12 cellular contexts compared by ENCODE assay signal in genomic region chr10:3942930-3943489, GRCh38.
DNase-seq lines count a peak whose midpoint lies in the region; ATAC-seq and TF ChIP-seq lines count a peak whose summit lies in the region.
"Had no signal": no experiment of that assay in that cellular context is flagged by ENCODE, and none has a peak within 500 bp of the region (broad histone marks: within the 10 kb centered on the region; RNA-seq: fewer than 3 reads in every experiment).

No MANE protein-coding gene starts in this region.

- in situ Hi-C loops in GM23248 (cut with MboI) = no loop called here

- H3K9ac ChIP-seq in GM23248 = peak overlapping the region; percentile 68
- peak overlapping the region; percentile 81 for H3K9ac ChIP-seq in mesenchymal stem cell (ENCODE audit: low read length)

- no peaks in the 10 kb centered on the region for H3K9me3 Mint-ChIP-seq in CD4-positive, alpha-beta T cell
- peaks cover 3% of the 10 kb centered on the region for H3K9me3 Mint-ChIP-seq in activated naive CD8-positive, alpha-beta T cell treated with anti-CD3 and anti-CD28 coated beads, Interleukin-2, amount 10 ng/mL, durations not matched to agents 7 days and 5 days

- peak overlapping the region in 1 of 2 experiments; percentile 80 for H2BK12ac ChIP-seq in mesenchymal stem cell (ENCODE audit: low read length in 2 of 2)

- no peak for DNase-seq in CD4-positive, alpha-beta T cell
- DNase-seq in GM23248 = no peak
- DNase-seq in activated naive CD8-positive, alpha-beta T cell treated with anti-CD3 and anti-CD28 coated beads, Interleukin-2, amount 10 ng/mL, durations not matched to agents 7 days and 5 days = no peak
- DNase-seq in mesenchymal stem cell = no peak
- no peak for DNase-seq in NCI-H2029 (lab: John Stamatoyannopoulos, UW)
- DNase-seq in iPS-NIHi11 (ENCODE audit: low spot score) = no peak
- no peak for DNase-seq in cerebellar cortex (ENCODE audit: low spot score)
- DNase-seq: glutamatergic neuron, kidney, NCI-H2171 treated with DMSO at 0.1 percent for 48 hours, SIG-M5 had no signal

- no peak overlapping the region for H2BK5ac ChIP-seq in mesenchymal stem cell (ENCODE audit: low read depth, low read length, poor library complexity, severe bottlenecking)

- no peak overlapping the region for H3K23ac ChIP-seq in mesenchymal stem cell (ENCODE audit: low read length in 2 of 2)

- no peak overlapping the region for H4K91ac ChIP-seq in mesenchymal stem cell (ENCODE audit: low read length)

- no peak overlapping the region for H2BK15ac ChIP-seq in mesenchymal stem cell (ENCODE audit: low read depth, poor library complexity, severe bottlenecking)

- H3K36me3 ChIP-seq in GM23248 (ENCODE audit: low read depth) (no peaks in the 10 kb centered on the region), mesenchymal stem cell (ENCODE audit: control insufficient read depth in 1 of 2, insufficient read depth in 2 of 2, low read depth in 1 of 2, low read length in 2 of 2) (no peaks in the 10 kb centered on the region)
- H3K36me3 ChIP-seq: breast epithelium had no signal

- H3K27me3 ChIP-seq in CD4-positive, alpha-beta T cell (ENCODE audit: control insufficient read depth, insufficient read depth, low read length) = no peaks in the 10 kb centered on the region
- H3K27me3 ChIP-seq in GM23248 (replicated peaks; ENCODE audit: insufficient read depth) = no peaks in the 10 kb centered on the region
- no peaks in the 10 kb centered on the region for H3K27me3 ChIP-seq in mesenchymal stem cell (ENCODE audit: control insufficient read depth in 1 of 2, insufficient read depth in 1 of 2, low read length in 2 of 2)
- H3K27me3 ChIP-seq: breast epithelium had no signal

- ATAC-seq in CD4-positive, alpha-beta T cell (ENCODE audit: poor library complexity) = peak; percentile 12
- no peak for ATAC-seq in activated naive CD8-positive, alpha-beta T cell treated with anti-CD3 and anti-CD28 coated beads, Interleukin-2, amount 10 ng/mL, durations not matched to agents 7 days and 5 days (ENCODE audit: low read depth)

- H3F3A ChIP-seq in GM23248 (ENCODE audit: insufficient read depth) = no peaks in the 10 kb centered on the region

- H3K9me3 ChIP-seq in CD4-positive, alpha-beta T cell (ENCODE audit: control insufficient read depth, low read length) = no peaks in the 10 kb centered on the region
- H3K9me3 ChIP-seq in GM23248 (ENCODE audit: low read depth) (no peaks in the 10 kb centered on the region), mesenchymal stem cell (ENCODE audit: control insufficient read depth, low read length) (no peaks in the 10 kb centered on the region)
- H3K9me3 ChIP-seq: breast epithelium had no signal

- H3K4ac ChIP-seq in mesenchymal stem cell (ENCODE audit: low read depth in 1 of 2, low read length in 2 of 2) = peak overlapping the region in 1 of 2 experiments; percentile 47

- H3K4me1 Mint-ChIP-seq in CD4-positive, alpha-beta T cell (ENCODE audit: low read depth) = peaks cover 36% of the 10 kb centered on the region
- peaks cover 56% of the 10 kb centered on the region for H3K4me1 Mint-ChIP-seq in activated naive CD8-positive, alpha-beta T cell treated with anti-CD3 and anti-CD28 coated beads, Interleukin-2, amount 10 ng/mL, durations not matched to agents 7 days and 5 days

- CTCF ChIA-PET in CD4-positive, alpha-beta T cell (lab: Charles Lee) = no interaction called here

- H3K79me2 ChIP-seq in GM23248 (ENCODE audit: insufficient read depth) = no peaks in the 10 kb centered on the region

- peak overlapping the region in 1 of 2 experiments; percentile 18 for H3K14ac ChIP-seq in mesenchymal stem cell (ENCODE audit: low read length in 2 of 2)

- peak overlapping the region; percentile 0 for H3K4me3 Mint-ChIP-seq in CD4-positive, alpha-beta T cell
- no peak overlapping the region for H3K4me3 Mint-ChIP-seq in activated naive CD8-positive, alpha-beta T cell treated with anti-CD3 and anti-CD28 coated beads, Interleukin-2, amount 10 ng/mL, durations not matched to agents 7 days and 5 days

- peak overlapping the region; percentile 77 for H3K27ac Mint-ChIP-seq in CD4-positive, alpha-beta T cell
- peak overlapping the region; percentile 79 for H3K27ac Mint-ChIP-seq in activated naive CD8-positive, alpha-beta T cell treated with anti-CD3 and anti-CD28 coated beads, Interleukin-2, amount 10 ng/mL, durations not matched to agents 7 days and 5 days

- no peak overlapping the region for H2AK5ac ChIP-seq in mesenchymal stem cell (ENCODE audit: low read length, severe bottlenecking)

- H4K8ac ChIP-seq in mesenchymal stem cell (ENCODE audit: low read length) = peak overlapping the region; percentile 29

- H3K18ac ChIP-seq in mesenchymal stem cell (ENCODE audit: low read depth in 1 of 2, low read length in 2 of 2) = peak overlapping the region; percentile 6 to 81

- no peaks in the 10 kb centered on the region for H3K27me3 Mint-ChIP-seq in CD4-positive, alpha-beta T cell
- H3K27me3 Mint-ChIP-seq in activated naive CD8-positive, alpha-beta T cell treated with anti-CD3 and anti-CD28 coated beads, Interleukin-2, amount 10 ng/mL, durations not matched to agents 7 days and 5 days = no peaks in the 10 kb centered on the region

- H2BK120ac ChIP-seq in mesenchymal stem cell (ENCODE audit: low read depth, low read length) = no peak overlapping the region

- WGBS in GM23248 (ENCODE audit: low coverage in 1 of 2, low lambda C conversion rate in 2 of 2, missing lambda C conversion rate in 2 of 2), 2 experiments = 67 to 69% methylated on average over 9 of the region's 9 CpGs
- WGBS in mesenchymal stem cell = 82% methylated on average over 9 of the region's 9 CpGs

- H3K27ac ChIP-seq in CD4-positive, alpha-beta T cell (ENCODE audit: low read depth, low read length) = no peak overlapping the region
- H3K27ac ChIP-seq in GM23248 (peak overlapping the region; percentile 80), mesenchymal stem cell (ENCODE audit: low read length, poor library complexity, severe bottlenecking) (no peak overlapping the region)

- intact Hi-C loops in CD4-positive, alpha-beta T cell (cut with DNase I, micrococcal nuclease) = loop anchor here (10.0 kb wide), 2 partner anchors 68 to 158 kb away; partner anchors contain the start of gene KLF6 (in 1 of the 2)

- no peaks in the 10 kb centered on the region for H3K36me3 Mint-ChIP-seq in CD4-positive, alpha-beta T cell (ENCODE audit: low read depth)
- H3K36me3 Mint-ChIP-seq in activated naive CD8-positive, alpha-beta T cell treated with anti-CD3 and anti-CD28 coated beads, Interleukin-2, amount 10 ng/mL, durations not matched to agents 7 days and 5 days = peaks cover 17% of the 10 kb centered on the region

- no peaks in the 10 kb centered on the region for H3K79me1 ChIP-seq in mesenchymal stem cell (replicated peaks; ENCODE audit: low read length, poor library complexity, severe bottlenecking)

- H4K20me1 ChIP-seq in GM23248 (ENCODE audit: insufficient read depth) = no peaks in the 10 kb centered on the region

- no peak for TF ChIP-seq CTCF in CD4-positive, alpha-beta T cell (IDR thresholded peaks at IDR 0.05)

- peaks cover 13% of the 10 kb centered on the region for H3K4me1 ChIP-seq in GM23248 (ENCODE audit: insufficient read depth)
- H3K4me1 ChIP-seq in mesenchymal stem cell (ENCODE audit: control insufficient read depth, insufficient read depth, low read depth, low read length) = peaks cover 1% of the 10 kb centered on the region
- H3K4me1 ChIP-seq: breast epithelium had no signal

- H3K4me3 ChIP-seq in GM23248 = no peak overlapping the region
- H3K4me3 ChIP-seq in mesenchymal stem cell (ENCODE audit: insufficient read depth in 1 of 2, low read depth in 1 of 2, low read length in 2 of 2) = peak overlapping the region in 1 of 2 experiments; percentile 52
- H3K4me3 ChIP-seq: breast epithelium had no signal

- H3K9me2 ChIP-seq in GM23248 (ENCODE audit: insufficient read depth) = no peaks in the 10 kb centered on the region

- POLR2A ChIA-PET in CD4-positive, alpha-beta T cell (lab: Charles Lee) = interaction anchor here (1.1 to 1.5 kb wide), 2 partner anchors 137 to 161 kb away, joined by 3 to 4 read pairs; no protein-coding TSS in a partner anchor
- POLR2A ChIA-PET in activated naive CD8-positive, alpha-beta T cell treated with anti-CD3 and anti-CD28 coated beads, Interleukin-2, amount 10 ng/mL, durations not matched to agents 7 days and 5 days (lab: Charles Lee) = interaction anchor here (3.6 to 12.3 kb wide), 3 partner anchors 8 to 160 kb away, joined by 14 to 258 read pairs (median 79); partner anchors contain the start of gene KLF6

- peak overlapping the region; percentile 49 for H3K4me2 ChIP-seq in GM23248 (ENCODE audit: unreplicated experiment)
- H3K4me2 ChIP-seq in mesenchymal stem cell (ENCODE audit: low read length, poor library complexity, severe bottlenecking) = no peak overlapping the region

- H2AFZ ChIP-seq in GM23248 (peak overlapping the region; percentile 90), mesenchymal stem cell (ENCODE audit: low read depth, low read length) (no peak overlapping the region)
